8 cellular contexts compared by ENCODE assay signal in genomic region chr10:323651-324293, GRCh38.
DNase-seq lines count a peak whose midpoint lies in the region; ATAC-seq and TF ChIP-seq lines count a peak whose summit lies in the region.

No MANE protein-coding gene starts in this region.

- peak overlapping the region in 11 of 59 donors; percentile 9 to 72 (median 39) for H3K27ac ChIP-seq in dorsolateral prefrontal cortex
- peak overlapping the region; percentile 19 for H3K27ac ChIP-seq in muscle layer of duodenum (ENCODE audit: low read length)
- no peak overlapping the region for H3K27ac ChIP-seq in upper lobe of right lung

- POLR2A ChIA-PET in AG04449 (lab: Yijun Ruan, JAX): no interaction called here

- no peaks in the 10 kb centered on the region for H3K9me3 ChIP-seq in muscle layer of duodenum (ENCODE audit: control insufficient read depth in 1 of 2, low read length in 2 of 2)
- no peaks in the 10 kb centered on the region for H3K9me3 ChIP-seq in upper lobe of right lung

- H3K27me3 ChIP-seq in dorsolateral prefrontal cortex: no peaks in the 10 kb centered on the region
- no peaks in the 10 kb centered on the region for H3K27me3 ChIP-seq in muscle layer of duodenum (ENCODE audit: low read depth, low read length)
- H3K27me3 ChIP-seq in upper lobe of right lung: no peaks in the 10 kb centered on the region

- intact Hi-C loops in dorsolateral prefrontal cortex (cut with DNase I) (no loop called here), upper lobe of right lung (cut with DNase I) (no loop called here)

- TF ChIP-seq CTCF in AG04449 (IDR thresholded peaks at IDR 0.05; ENCODE audit: insufficient read depth, low read length, missing control alignments) (no peak), dorsolateral prefrontal cortex (IDR thresholded peaks at IDR 0.05 in 54 of 56, conservative IDR thresholded peaks at IDR 0.05 in 2 of 56; ENCODE audit: low read depth in 1 of 56, partially characterized antibody in 56 of 56) (no peak), upper lobe of right lung (IDR thresholded peaks at IDR 0.05) (no peak)

- CTCF ChIA-PET in AG04449 (lab: Yijun Ruan, JAX): interaction anchor here (1.8 kb wide), 1 partner anchor 9 kb away, joined by 6 read pairs; no protein-coding TSS in a partner anchor

- H3K36me3 ChIP-seq in muscle layer of duodenum (ENCODE audit: control insufficient read depth in 1 of 2, insufficient read depth in 2 of 2, low read length in 2 of 2) (peaks cover 10 to 13% of the 10 kb centered on the region in 2 donors), upper lobe of right lung (peaks cover 13% of the 10 kb centered on the region)

- peak; percentile 87 for DNase-seq in AG04449 (ENCODE audit: low read depth, low spot score)
- DNase-seq in UCSD-AML1 (lab: John Stamatoyannopoulos, UW; ENCODE audit: unreplicated experiment): peak; percentile 63
- peak in 8 of 10 donors; percentile 32 to 86 (median 74) for DNase-seq in dorsolateral prefrontal cortex
- peak; percentile 77 for DNase-seq in upper lobe of right lung
- DNase-seq in NCI-H128 (lab: John Stamatoyannopoulos, UW; ENCODE audit: unreplicated experiment): no peak

- H3K4me3 ChIP-seq in AG04449 (ENCODE audit: low read depth, low read length) (peak overlapping the region; percentile 20), dorsolateral prefrontal cortex (peak overlapping the region in 5 of 59 donors; percentile 3 to 28 (median 9)), muscle layer of duodenum (ENCODE audit: low read depth in 1 of 2, low read length in 2 of 2) (no peak overlapping the region), upper lobe of right lung (peak overlapping the region; percentile 5)

- H3K4me1 ChIP-seq in muscle layer of duodenum (ENCODE audit: control insufficient read depth in 1 of 2, insufficient read depth in 2 of 2, low read length in 2 of 2): peaks cover 0 to 6% of the 10 kb centered on the region in 2 donors
- no peaks in the 10 kb centered on the region for H3K4me1 ChIP-seq in upper lobe of right lung

- ATAC-seq in GM19328 (IDR thresholded peaks at IDR 0.05; ENCODE audit: unreplicated experiment): peak; percentile 89
- peak; percentile 97 for ATAC-seq in HG03442 (IDR thresholded peaks at IDR 0.05; ENCODE audit: unreplicated experiment)
- peak; percentile 84 for ATAC-seq in upper lobe of right lung

Comparison
In these comparisons a context has a peak if more than half of its experiments do, and no peak if none do; other contexts are left out.
1. H3K4me3 ChIP-seq: peak in AG04449 (single experiment) and upper lobe of right lung (single experiment); none in muscle layer of duodenum (0 of 2).
2. Peak in every context shown above with its lines, with median percentiles within 50 percentile points of each other: ATAC-seq.